Comparison of ENCODE assay signal across 14 cellular contexts in the genomic region with DNA sequence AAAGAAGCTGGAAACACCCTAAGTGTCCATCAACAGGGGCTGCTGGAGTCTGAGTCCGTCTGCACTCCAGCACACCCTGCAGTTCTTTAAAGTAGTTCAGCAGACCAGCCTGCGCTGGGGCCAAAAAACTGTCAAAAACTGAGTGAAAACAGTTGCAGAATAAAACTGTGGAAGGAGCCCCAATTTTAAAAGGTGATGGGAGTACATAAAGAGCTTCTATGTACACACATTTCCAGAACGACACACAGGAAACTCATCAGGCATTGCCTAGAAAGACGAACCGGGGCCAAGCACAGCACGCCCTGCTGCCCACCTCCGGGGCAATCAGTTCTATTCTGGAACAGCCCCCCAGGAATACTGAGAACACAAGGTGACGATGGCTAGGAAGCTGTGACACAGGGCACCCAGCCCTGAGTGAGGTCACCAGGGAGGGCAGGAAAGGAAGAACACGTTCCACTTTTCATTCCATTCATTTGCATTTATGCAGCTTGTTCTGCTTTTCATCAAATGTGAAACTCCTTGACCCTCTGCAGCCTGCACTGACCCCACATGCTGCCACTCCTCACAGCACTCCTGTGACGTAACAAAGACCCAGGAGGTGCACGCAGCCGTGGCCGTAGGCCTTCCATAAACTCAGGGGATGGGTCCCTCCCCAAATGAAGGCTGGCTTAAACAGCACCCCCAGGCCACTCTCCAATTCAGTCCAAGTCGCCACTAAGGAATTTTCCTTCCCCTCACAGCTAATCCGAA. TPM values are rescaled to one million over a fixed set of nuclear protein-coding genes. Genes with fewer than 3 reads are reported as not detected.
A peak's percentile ranks its signal among the peaks of the same experiment; 100 is the strongest.
DNase-seq lines count a peak whose midpoint lies in the region; ATAC-seq and TF ChIP-seq lines count a peak whose summit lies in the region.
"Had no signal": no experiment of that assay in that cellular context is flagged by ENCODE, and none has a peak within 500 bp of the region (broad histone marks: within the 10 kb centered on the region; RNA-seq: fewer than 3 reads in every experiment).

No MANE protein-coding gene starts in this region.

- H4K5ac ChIP-seq in H9 (ENCODE audit: insufficient read length, low read depth, low read length) = no peak overlapping the region

- no peak overlapping the region for H4K91ac ChIP-seq in H9 (ENCODE audit: insufficient read length, low read depth, low read length)

- H4K8ac ChIP-seq in H9 (replicated peaks; ENCODE audit: insufficient read length, low read depth, low read length) = no peak overlapping the region

- no peak overlapping the region for H3T11ph ChIP-seq in H9 (ENCODE audit: low read length)

- peaks cover 80% of the 10 kb centered on the region for H3K36me3 ChIP-seq in BLaER1

- H3K79me2 ChIP-seq in H9 (ENCODE audit: insufficient read depth, low read length) = no peaks in the 10 kb centered on the region

- DNase-seq in H9 = no peak
- DNase-seq in choroid plexus epithelial cell (ENCODE audit: low read depth) = peak; percentile 24
- DNase-seq in activated T-cell treated with anti-CD3 and anti-CD28 coated beads, Interleukin-2, amount 50 U/mL, for 1 hour = no peak
- DNase-seq in caudate nucleus (lab: John Stamatoyannopoulos, UW) = no peak
- DNase-seq in putamen (ENCODE audit: low spot score) = no peak
- DNase-seq: activated CD4-positive, alpha-beta T cell treated with anti-CD3 and anti-CD28 coated beads, Interleukin-2, amount 50 U/mL, for 4 hours; activated naive CD4-positive, alpha-beta T cell treated with anti-CD3 and anti-CD28 coated beads, Interleukin-2, amount 10 ng/mL, durations not matched to agents 7 days and 5 days; NCI-H748 treated with DMSO at 0.1 percent for 48 hours; T-cell had no signal

- WGBS in H9 (ENCODE audit: extremely low coverage, insufficient read length, low lambda C conversion rate) = no CpG with 5 or more reads among the region's 15 CpGs

- H3K4me3 Mint-ChIP-seq in H9 = no peak overlapping the region
- peak overlapping the region in 1 of 3 experiments; percentile 20 for H3K4me3 Mint-ChIP-seq in nephron
- H3K4me3 Mint-ChIP-seq: activated naive CD4-positive, alpha-beta T cell treated with anti-CD3 and anti-CD28 coated beads, Interleukin-2, amount 10 ng/mL, durations not matched to agents 7 days and 5 days; stimulated activated effector memory CD8-positive, alpha-beta T cell treated with anti-CD3 and anti-CD28 coated beads, Interleukin-12 subunit alpha, Interleukin-12 subunit beta, amount 100 ng/mL, for 72 hours; T-cell had no signal

- H3K4me1 Mint-ChIP-seq in H9 (no peaks in the 10 kb centered on the region), nephron (peaks cover 39% of the 10 kb centered on the region)
- H3K4me1 Mint-ChIP-seq: activated naive CD4-positive, alpha-beta T cell treated with anti-CD3 and anti-CD28 coated beads, Interleukin-2, amount 10 ng/mL, durations not matched to agents 7 days and 5 days; T-cell had no signal

- H3K27ac Mint-ChIP-seq in H9 (peak overlapping the region; percentile 55 to 90 (median 73); a peak in 4 of 7 replicates), nephron (peak overlapping the region; percentile 24 to 65 (median 61))
- H3K27ac Mint-ChIP-seq: activated naive CD4-positive, alpha-beta T cell treated with anti-CD3 and anti-CD28 coated beads, Interleukin-2, amount 10 ng/mL, durations not matched to agents 7 days and 5 days; stimulated activated effector memory CD8-positive, alpha-beta T cell treated with anti-CD3 and anti-CD28 coated beads, Interleukin-12 subunit alpha, Interleukin-12 subunit beta, amount 100 ng/mL, for 72 hours; T-cell had no signal

- no peak overlapping the region for H3K23ac ChIP-seq in H9 (ENCODE audit: insufficient read length, low read depth, low read length)

- peak overlapping the region; percentile 55; the same call in 1 of the 2 replicates for H3K9ac ChIP-seq in BLaER1
- no peak overlapping the region for H3K9ac ChIP-seq in H9 (ENCODE audit: extremely low read depth, insufficient read length, low read length)

- H3K4me2 ChIP-seq in BLaER1 (peak overlapping the region; percentile 86), H9 (ENCODE audit: insufficient read depth, insufficient read length, low read length) (no peak overlapping the region)

- H3K56ac ChIP-seq in H9 (ENCODE audit: insufficient read length, low read depth, low read length) = no peak overlapping the region

- H3K36me3 Mint-ChIP-seq in H9 (ENCODE audit: insufficient read depth in 1 of 3, low read depth in 3 of 3) = peaks cover 26 to 48% (median 44%) of the 10 kb centered on the region in 3 experiments; a peak in 6 of 7 replicates
- peaks cover 34% of the 10 kb centered on the region for H3K36me3 Mint-ChIP-seq in nephron (ENCODE audit: low read depth)

- H3K14ac ChIP-seq in H9 (ENCODE audit: insufficient read depth, low read length) = no peak overlapping the region

- no peak for ATAC-seq in HG03280 (IDR thresholded peaks at IDR 0.05; ENCODE audit: unreplicated experiment)
- ATAC-seq: stimulated activated effector memory CD8-positive, alpha-beta T cell treated with anti-CD3 and anti-CD28 coated beads, Interleukin-12 subunit alpha, Interleukin-12 subunit beta, amount 100 ng/mL, for 72 hours; T-cell had no signal

- no peak overlapping the region for H2AK5ac ChIP-seq in H9 (ENCODE audit: insufficient read length, low read length)

- H2BK12ac ChIP-seq in H9 (ENCODE audit: insufficient read length, low read depth, low read length) = no peak overlapping the region

- H2AFZ ChIP-seq in H9 (ENCODE audit: low read length) = no peak overlapping the region

- H3K4me1 ChIP-seq in BLaER1 (peaks cover 80% of the 10 kb centered on the region), H9 (ENCODE audit: insufficient read depth, low read length) (no peaks in the 10 kb centered on the region)

- no peaks in the 10 kb centered on the region for H3K9me3 ChIP-seq in BLaER1
- H3K9me3 ChIP-seq in H9 (ENCODE audit: control insufficient read depth, low read depth, low read length) = no peaks in the 10 kb centered on the region

- TF ChIP-seq CTCF in H9 (conservative IDR thresholded peaks at IDR 0.05) (no peak), choroid plexus epithelial cell (conservative IDR thresholded peaks at IDR 0.05; ENCODE audit: low read depth, low read length) (peak; percentile 30), nephron (IDR thresholded peaks at IDR 0.05; ENCODE audit: unreplicated experiment in 3 of 3) (peak; percentile 14 to 28 (median 19))

- no peaks in the 10 kb centered on the region for H3K79me1 ChIP-seq in H9 (ENCODE audit: insufficient read depth, low read depth, low read length, poor library complexity, severe bottlenecking)

- no peak overlapping the region for H2BK20ac ChIP-seq in H9 (ENCODE audit: low read depth, low read length, poor library complexity, severe bottlenecking)

- no peak overlapping the region for H3K18ac ChIP-seq in H9 (ENCODE audit: insufficient read length, low read depth, low read length)

- H3K9me3 Mint-ChIP-seq in H9 (no peaks in the 10 kb centered on the region; a peak in 1 of 5 replicates), nephron (no peaks in the 10 kb centered on the region)
- H3K9me3 Mint-ChIP-seq: activated naive CD4-positive, alpha-beta T cell treated with anti-CD3 and anti-CD28 coated beads, Interleukin-2, amount 10 ng/mL, durations not matched to agents 7 days and 5 days; stimulated activated effector memory CD8-positive, alpha-beta T cell treated with anti-CD3 and anti-CD28 coated beads, Interleukin-12 subunit alpha, Interleukin-12 subunit beta, amount 100 ng/mL, for 72 hours; T-cell had no signal

- H4K20me1 ChIP-seq in BLaER1 (peaks cover 32% of the 10 kb centered on the region; the same call in 1 of the 2 replicates), H9 (ENCODE audit: control insufficient read depth, insufficient read depth, insufficient read length) (no peaks in the 10 kb centered on the region)

- H3K27me3 ChIP-seq in BLaER1 = no peaks in the 10 kb centered on the region
- H3K27me3 ChIP-seq in H9 (ENCODE audit: insufficient read depth, low read length) = no peaks in the 10 kb centered on the region
- H3K27me3 ChIP-seq: dorsolateral prefrontal cortex had no signal

- peak overlapping the region; percentile 67 for H3K27ac ChIP-seq in BLaER1
- H3K27ac ChIP-seq in H9 (ENCODE audit: insufficient read length, low read depth, low read length) = no peak overlapping the region
- H3K27ac ChIP-seq in caudate nucleus (ENCODE audit: low read depth, low read length) = no peak overlapping the region

- no peak overlapping the region for H3K4me3 ChIP-seq in BLaER1
- no peak overlapping the region for H3K4me3 ChIP-seq in choroid plexus epithelial cell (ENCODE audit: low read depth, low read length)
- H3K4me3 ChIP-seq: dorsolateral prefrontal cortex had no signal

- no peak overlapping the region for H3K4ac ChIP-seq in H9 (ENCODE audit: low read depth, low read length)

- H2BK15ac ChIP-seq in H9 (ENCODE audit: low read depth, low read length) = no peak overlapping the region

- no peaks in the 10 kb centered on the region for H3K27me3 Mint-ChIP-seq in H9 (ENCODE audit: low read depth)
- H3K27me3 Mint-ChIP-seq in nephron (ENCODE audit: low read depth) = peaks cover 4% of the 10 kb centered on the region
- H3K27me3 Mint-ChIP-seq: activated naive CD4-positive, alpha-beta T cell treated with anti-CD3 and anti-CD28 coated beads, Interleukin-2, amount 10 ng/mL, durations not matched to agents 7 days and 5 days; T-cell had no signal

- H3K23me2 ChIP-seq in H9 (ENCODE audit: insufficient read length, low read depth, low read length, poor library complexity, severe bottlenecking) = no peaks in the 10 kb centered on the region

- no peak overlapping the region for H2BK5ac ChIP-seq in H9 (ENCODE audit: insufficient read length, low read length)

- H2BK120ac ChIP-seq in H9 (ENCODE audit: low read depth, low read length, poor library complexity, severe bottlenecking) = no peak overlapping the region

RNA-seq across cellular contexts. Expression of a gene that starts 29.0 kb away (rescaled TPM):
- total RNA-seq in H9 (2021) = 37.4 and 39.0 TPM in 2 replicates

RNA-seq across cellular contexts. Expression of a gene that starts 38.3 kb away (rescaled TPM):
- 57.2 and 59.0 TPM in 2 replicates for total RNA-seq in H9 (2021)

RNA-seq across cellular contexts. Expression of a gene that starts 38.3 kb away (rescaled TPM):
- total RNA-seq in H9 (2021) = 80.3 and 84.7 TPM in 2 replicates
